Comparison of ENCODE assay signal across 8 cellular contexts in genomic region chr10:15427836-15428414, GRCh38. TPM values are rescaled to one million over a fixed set of nuclear protein-coding genes. Genes with fewer than 3 reads are reported as not detected.
DNase-seq lines count a peak whose midpoint lies in the region; ATAC-seq and TF ChIP-seq lines count a peak whose summit lies in the region.

No MANE protein-coding gene starts in this region.

- H3K27ac ChIP-seq in H9 (ENCODE audit: insufficient read length, low read depth, low read length): no peak overlapping the region
- no peak overlapping the region for H3K27ac ChIP-seq in CD4-positive, alpha-beta memory T cell (ENCODE audit: low read depth, low read length)

- H3K36me3 Mint-ChIP-seq in H9 (ENCODE audit: insufficient read depth in 1 of 3, low read depth in 3 of 3) (no peaks in the 10 kb centered on the region), type B pancreatic cell (no peaks in the 10 kb centered on the region)
- no peaks in the 10 kb centered on the region for H3K36me3 Mint-ChIP-seq in CD4-positive, alpha-beta memory T cell

- H2BK5ac ChIP-seq in H9 (ENCODE audit: insufficient read length, low read length): no peak overlapping the region

- CTCF ChIA-PET in CD4-positive, alpha-beta memory T cell (lab: Charles Lee; ENCODE audit: partially characterized antibody): interaction anchor here (1.3 to 2.3 kb wide), 2 partner anchors 9 to 11 kb away, joined by 6 to 14 read pairs; no protein-coding TSS in a partner anchor

- no peaks in the 10 kb centered on the region for H3K79me2 ChIP-seq in H9 (ENCODE audit: insufficient read depth, low read length)

- TF ChIP-seq CTCF in AG10803 (conservative IDR thresholded peaks at IDR 0.05; ENCODE audit: low read length) (peak; percentile 76), H9 (conservative IDR thresholded peaks at IDR 0.05) (peak; percentile 82), type B pancreatic cell (conservative IDR thresholded peaks at IDR 0.05) (peak; percentile 82)

- no peaks in the 10 kb centered on the region for H3K27me3 ChIP-seq in H9 (ENCODE audit: insufficient read depth, low read length)
- H3K27me3 ChIP-seq in CD4-positive, alpha-beta memory T cell (ENCODE audit: insufficient read depth, low read length): no peaks in the 10 kb centered on the region

- intact Hi-C loops in CD4-positive, alpha-beta memory T cell (cut with micrococcal nuclease): no loop called here

- no peak overlapping the region for H2BK20ac ChIP-seq in H9 (ENCODE audit: low read depth, low read length, poor library complexity, severe bottlenecking)

- DNase-seq in AG10803 (ENCODE audit: low read depth): peak; percentile 67
- DNase-seq in H9: no peak
- DNase-seq in SK-N-DZ (ENCODE audit: low spot score): peak; percentile 54
- peak; percentile 43 for DNase-seq in globus pallidus (ENCODE audit: low spot score)
- no peak for DNase-seq in type B pancreatic cell (ENCODE audit: extremely low spot score, unreplicated experiment)
- DNase-seq in CD4-positive, alpha-beta memory T cell: no peak

- H2BK15ac ChIP-seq in H9 (ENCODE audit: low read depth, low read length): no peak overlapping the region

- no peak overlapping the region for H4K91ac ChIP-seq in H9 (ENCODE audit: insufficient read length, low read depth, low read length)

- H3K4ac ChIP-seq in H9 (ENCODE audit: low read depth, low read length): no peak overlapping the region

- no peaks in the 10 kb centered on the region for H3K79me1 ChIP-seq in H9 (ENCODE audit: insufficient read depth, low read depth, low read length, poor library complexity, severe bottlenecking)

- H3K18ac ChIP-seq in H9 (ENCODE audit: insufficient read length, low read depth, low read length): no peak overlapping the region

- no peak overlapping the region for H2BK120ac ChIP-seq in H9 (ENCODE audit: low read depth, low read length, poor library complexity, severe bottlenecking)

- no peak overlapping the region for H3K56ac ChIP-seq in H9 (ENCODE audit: insufficient read length, low read depth, low read length)

- no peak for ATAC-seq in HG03095 (IDR thresholded peaks at IDR 0.05; ENCODE audit: unreplicated experiment)
- ATAC-seq in esophagus mucosa: no peak

- H3K9ac ChIP-seq in H9 (ENCODE audit: extremely low read depth, insufficient read length, low read length): no peak overlapping the region

- H3K27me3 Mint-ChIP-seq in H9 (ENCODE audit: low read depth) (peaks cover 4% of the 10 kb centered on the region), type B pancreatic cell (no peaks in the 10 kb centered on the region)
- peaks cover 10 to 15% of the 10 kb centered on the region in 2 donors for H3K27me3 Mint-ChIP-seq in CD4-positive, alpha-beta memory T cell

- H3K9me3 Mint-ChIP-seq in H9: no peaks in the 10 kb centered on the region
- H3K9me3 Mint-ChIP-seq in type B pancreatic cell: no peaks in the 10 kb centered on the region
- no peaks in the 10 kb centered on the region for H3K9me3 Mint-ChIP-seq in CD4-positive, alpha-beta memory T cell

- H3K23ac ChIP-seq in H9 (ENCODE audit: insufficient read length, low read depth, low read length): no peak overlapping the region

- H4K20me1 ChIP-seq in H9 (ENCODE audit: control insufficient read depth, insufficient read depth, insufficient read length): no peaks in the 10 kb centered on the region

- H3K4me1 Mint-ChIP-seq in H9 (no peaks in the 10 kb centered on the region), type B pancreatic cell (ENCODE audit: unreplicated experiment) (peaks cover 4% of the 10 kb centered on the region)
- no peaks in the 10 kb centered on the region for H3K4me1 Mint-ChIP-seq in CD4-positive, alpha-beta memory T cell

- H3K4me1 ChIP-seq in H9 (ENCODE audit: insufficient read depth, low read length): no peaks in the 10 kb centered on the region
- H3K4me1 ChIP-seq in CD4-positive, alpha-beta memory T cell (ENCODE audit: insufficient read depth, low read length): no peaks in the 10 kb centered on the region

- WGBS in H9 (ENCODE audit: extremely low coverage, insufficient read length, low lambda C conversion rate): no CpG with 5 or more reads among the region's 5 CpGs

- POLR2A ChIA-PET in CD4-positive, alpha-beta memory T cell (lab: Charles Lee; ENCODE audit: partially characterized antibody): no interaction called here

- H3K14ac ChIP-seq in H9 (ENCODE audit: insufficient read depth, low read length): no peak overlapping the region

- H3K23me2 ChIP-seq in H9 (ENCODE audit: insufficient read length, low read depth, low read length, poor library complexity, severe bottlenecking): no peaks in the 10 kb centered on the region

- H3T11ph ChIP-seq in H9 (ENCODE audit: low read length): no peak overlapping the region

- H2AFZ ChIP-seq in H9 (ENCODE audit: low read length): no peak overlapping the region

- H2BK12ac ChIP-seq in H9 (ENCODE audit: insufficient read length, low read depth, low read length): no peak overlapping the region

- H3K4me3 ChIP-seq in AG10803 (ENCODE audit: low read length): no peak overlapping the region
- H3K4me3 ChIP-seq in CD4-positive, alpha-beta memory T cell (ENCODE audit: low read length in 2 of 2): no peak overlapping the region

- H3K27ac Mint-ChIP-seq in H9 (no peak overlapping the region), type B pancreatic cell (no peak overlapping the region)
- no peak overlapping the region for H3K27ac Mint-ChIP-seq in CD4-positive, alpha-beta memory T cell

- H3K4me2 ChIP-seq in H9 (ENCODE audit: insufficient read depth, insufficient read length, low read length): no peak overlapping the region

- no peaks in the 10 kb centered on the region for H3K36me3 ChIP-seq in CD4-positive, alpha-beta memory T cell (ENCODE audit: insufficient read depth, low read length)

- H3K4me3 Mint-ChIP-seq in H9 (no peak overlapping the region), type B pancreatic cell (no peak overlapping the region)
- H3K4me3 Mint-ChIP-seq in CD4-positive, alpha-beta memory T cell: no peak overlapping the region

- H4K5ac ChIP-seq in H9 (ENCODE audit: insufficient read length, low read depth, low read length): no peak overlapping the region

- H2AK5ac ChIP-seq in H9 (ENCODE audit: insufficient read length, low read length): no peak overlapping the region

- H3K9me3 ChIP-seq in H9 (ENCODE audit: control insufficient read depth, low read depth, low read length): no peaks in the 10 kb centered on the region
- H3K9me3 ChIP-seq in CD4-positive, alpha-beta memory T cell (ENCODE audit: control insufficient read depth in 1 of 2, low read length in 2 of 2): no peaks in the 10 kb centered on the region

- no peak overlapping the region for H4K8ac ChIP-seq in H9 (replicated peaks; ENCODE audit: insufficient read length, low read depth, low read length)

RNA-seq across cellular contexts. Expression of gene FAM171A1, which starts 56.8 kb away (rescaled TPM):
- total RNA-seq in H9 (2021) (34.6 and 37.4 TPM in 2 replicates), type B pancreatic cell (ENCODE audit: low replicate concordance) (28.6 and 49.3 TPM in 2 replicates), esophagus mucosa (6.0 TPM)
- 22.6 and 26.2 TPM in 2 replicates for polyA plus RNA-seq in SK-N-DZ (2014; cell fraction: cytosol; rRNA removed)
- 12.4 and 14.5 TPM in 2 replicates for polyA plus RNA-seq in SK-N-DZ (2014; cell fraction: nucleus; rRNA removed)
- total RNA-seq in CD4-positive, alpha-beta memory T cell: 1 to 10 TPM; 7.1 to 8.0 TPM
- polyA plus RNA-seq in CD4-positive, alpha-beta memory T cell: 10 to 100 TPM in 1 of 2 donors, 1 to 10 TPM in 1; 9.3 to 10.6 TPM

Comparison
In these comparisons a context has a peak if more than half of its experiments do, and no peak if none do; other contexts are left out.
1. DNase-seq: peak in AG10803 (single experiment), SK-N-DZ (single experiment) and globus pallidus (single experiment); none in H9 (single experiment), type B pancreatic cell (single experiment) and CD4-positive, alpha-beta memory T cell (0 of 5).
2. Peak in every context shown above with its lines, with median percentiles within 50 percentile points of each other: CTCF ChIP-seq.